ENCODE assay signal across 30 cellular contexts in the genomic region with DNA sequence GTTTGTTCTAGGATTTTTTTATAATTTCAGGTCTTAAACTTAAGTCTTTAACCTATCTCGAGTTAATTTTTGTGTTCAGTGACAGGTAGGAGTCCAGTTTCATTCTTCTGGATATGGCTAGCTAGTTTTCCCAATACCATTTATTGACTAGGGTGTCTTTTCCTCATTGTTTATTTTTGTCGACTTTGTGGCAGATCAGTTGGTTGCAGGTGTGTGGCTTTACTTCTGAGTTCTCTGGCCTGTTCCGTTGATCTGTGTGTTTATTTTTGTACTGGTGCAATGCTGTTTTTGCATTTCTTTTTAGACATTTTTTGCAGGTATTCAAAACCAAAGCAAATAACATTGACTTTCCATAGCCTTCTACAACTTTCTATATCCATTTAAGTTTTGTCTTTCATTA.
"Had no signal": no experiment of that assay in that cellular context is flagged by ENCODE, and none has a peak within 500 bp of the region (broad histone marks: within the 10 kb centered on the region; RNA-seq: fewer than 3 reads in every experiment).

No MANE protein-coding gene starts in this region.

- DNase-seq: naive thymus-derived CD8-positive, alpha-beta T cell; nephron progenitor cell; nucleus accumbens; ovary; posterior cingulate gyrus; psoas muscle; right cardiac atrium; spleen; stimulated activated CD4-positive, alpha-beta T cell treated with anti-CD3 and anti-CD28 coated beads, Interleukin-12 subunit alpha, Interleukin-12 subunit beta, amount 100 ng/mL, for 4 hours; stimulated activated CD4-positive, alpha-beta T cell treated with anti-CD3 and anti-CD28 coated beads, Interleukin-1b, Interleukin-23, amount 100 ng/mL, for 48 hours; stimulated activated CD4-positive, alpha-beta T cell treated with anti-CD3 and anti-CD28 coated beads, Interleukin-4, amount 100 ng/mL, for 1 hour; stimulated activated CD4-positive, alpha-beta T cell treated with anti-CD3 and anti-CD28 coated beads, Interleukin-4, amount 100 ng/mL, for 4 hours; stimulated activated CD8-positive, alpha-beta memory T cell treated with anti-CD3 and anti-CD28 coated beads, Interleukin-4, amount 100 ng/mL, for 48 hours; stimulated activated naive CD4-positive, alpha-beta T cell; stimulated activated naive CD8-positive, alpha-beta T cell treated with anti-CD3 and anti-CD28 coated beads, Interleukin-15, amount 100 ng/mL, for 72 hours; stimulated activated naive CD8-positive, alpha-beta T cell treated with anti-CD3 and anti-CD28 coated beads, Interleukin-15, Interleukin-2, amounts not matched to agents 100 U/mL and 50 U/mL, for 24 hours; substantia nigra; testis; tibial artery; transverse colon; upper lobe of right lung; uterus had no signal

- H3K9ac ChIP-seq: parathyroid adenoma had no signal

- H2AFZ ChIP-seq: parathyroid adenoma had no signal

- H3K4me1 ChIP-seq: parathyroid adenoma, psoas muscle, spleen, suprapubic skin, testis, transverse colon, upper lobe of right lung, uterus had no signal

- ATAC-seq: naive thymus-derived CD8-positive, alpha-beta T cell; natural killer cell treated with Interleukin-12 subunit alpha and Interleukin-12 subunit beta and Interleukin-15 and Interleukin-18, amount 100 ng/mL, for 72 hours; psoas muscle; right cardiac atrium; sciatic nerve; stimulated activated memory B cell treated with anti-CD40 and anti-IgM and Interleukin-4, amounts not matched to agents 10 μg/mL and 1 μg/mL and 100 μg/mL, for 72 hours; stimulated activated naive CD8-positive, alpha-beta T cell treated with anti-CD3 and anti-CD28 coated beads, Interleukin-15, amount 100 ng/mL, for 72 hours; stimulated activated naive CD8-positive, alpha-beta T cell treated with anti-CD3 and anti-CD28 coated beads, Interleukin-15, Interleukin-2, amounts not matched to agents 100 U/mL and 50 U/mL, for 24 hours; upper lobe of right lung had no signal

- H3K27me3 ChIP-seq: neutrophil, ovary, spleen, suprapubic skin, testis, tibial artery, transverse colon, upper lobe of right lung, uterus had no signal

- H3K36me3 ChIP-seq: neutrophil, ovary, spleen, suprapubic skin, transverse colon, upper lobe of right lung, uterus had no signal

- H3K79me2 ChIP-seq: parathyroid adenoma had no signal

- H3K4me2 ChIP-seq: smooth muscle cell had no signal

- H3K4me3 ChIP-seq: ovary, psoas muscle, skin epidermis, smooth muscle cell, spleen, suprapubic skin, testis, tibial artery, transverse colon, upper lobe of right lung, uterus had no signal

- H3K9me3 ChIP-seq: neutrophil, ovary, psoas muscle, spleen, suprapubic skin, testis, tibial artery, transverse colon, upper lobe of right lung, uterus had no signal

- H3K27ac ChIP-seq: neutrophil, ovary, parathyroid adenoma, psoas muscle, skin epidermis, spleen, suprapubic skin, testis, tibial artery, transverse colon, upper lobe of right lung, uterus had no signal
